In the genomic region with DNA sequence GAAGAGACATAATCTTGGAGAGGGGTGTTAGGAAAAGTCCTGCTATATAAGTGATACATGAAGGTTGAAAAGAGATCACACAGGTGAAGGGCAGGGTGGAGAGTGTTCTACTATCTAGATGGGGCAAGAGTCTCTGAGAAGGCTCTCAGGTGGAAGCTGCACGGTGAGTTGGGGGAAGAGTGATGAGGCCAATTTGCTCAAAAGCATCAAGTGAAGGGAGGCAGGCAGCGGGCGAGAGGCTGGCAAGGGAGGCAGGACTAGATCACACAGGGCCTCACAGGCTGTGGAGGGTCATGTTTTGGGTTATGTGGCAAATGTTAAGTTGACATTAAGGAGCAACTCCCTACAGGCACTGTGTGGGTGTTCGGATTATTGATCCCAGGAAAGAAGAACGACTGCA, we compare ENCODE assay signal across 9 cellular contexts. TPM values are rescaled to one million over a fixed set of nuclear protein-coding genes. Genes with fewer than 3 reads are reported as not detected.
"Had no signal": no experiment of that assay in that cellular context is flagged by ENCODE, and none has a peak within 500 bp of the region (broad histone marks: within the 10 kb centered on the region; RNA-seq: fewer than 3 reads in every experiment).

No MANE protein-coding gene starts in this region.

- H3K27ac Mint-ChIP-seq: HFFc6, IgD-negative memory B cell had no signal

- H3K4me3 ChIP-seq: GM23248, HAP-1 had no signal

- H3K36me3 Mint-ChIP-seq: IgD-negative memory B cell had no signal

- H3K4me3 Mint-ChIP-seq: HFFc6, IgD-negative memory B cell had no signal

- H3K9me3 ChIP-seq: HAP-1 had no signal

- H2AFZ ChIP-seq: GM23248 had no signal

- FAIRE-seq: H54, HepG2 had no signal

- ATAC-seq: HCT116, HepG2 had no signal

- H3K27ac ChIP-seq: GM23248, HL-60 had no signal

- DNase-seq: GM23248, GOT3, HFFc6 had no signal

- H3K36me3 ChIP-seq: HAP-1 had no signal

- H3K9ac ChIP-seq: GM23248 had no signal

- H3K27me3 Mint-ChIP-seq: IgD-negative memory B cell had no signal

- H3K4me1 Mint-ChIP-seq: IgD-negative memory B cell had no signal

RNA-seq across cellular contexts. Expression of a gene that starts 2.6 kb away (rescaled TPM):
- total RNA-seq: GM23248, HepG2 had no signal
- polyA plus RNA-seq: IgD-negative memory B cell had no signal
